8 cellular contexts compared by ENCODE assay signal in genomic region chr10:60114765-60115586, GRCh38.
A peak's percentile ranks its signal among the peaks of the same experiment; 100 is the strongest.
DNase-seq lines count a peak whose midpoint lies in the region; ATAC-seq and TF ChIP-seq lines count a peak whose summit lies in the region.

No MANE protein-coding gene starts in this region.

- H3K36me3 Mint-ChIP-seq in activated naive CD4-positive, alpha-beta T cell treated with anti-CD3 and anti-CD28 coated beads, Interleukin-2, amount 10 ng/mL, durations not matched to agents 7 days and 5 days: no peaks in the 10 kb centered on the region
- no peaks in the 10 kb centered on the region for H3K36me3 Mint-ChIP-seq in activated naive CD8-positive, alpha-beta T cell treated with anti-CD3 and anti-CD28 coated beads, Interleukin-2, amount 50 U/mL, for 24 hours (ENCODE audit: low read depth)

- H3K4me1 ChIP-seq in breast epithelium: no peaks in the 10 kb centered on the region

- CTCF ChIA-PET in activated naive CD4-positive, alpha-beta T cell treated with anti-CD3 and anti-CD28 coated beads, Interleukin-2, amount 10 ng/mL, durations not matched to agents 7 days and 5 days (lab: Charles Lee): interaction anchor here (0.7 to 3.7 kb wide), 14 partner anchors 10 to 532 kb away, joined by 3 to 21 read pairs (median 5); no protein-coding TSS in a partner anchor

- peak; percentile 23 for DNase-seq in activated naive CD4-positive, alpha-beta T cell treated with anti-CD3 and anti-CD28 coated beads, Interleukin-2, amount 10 ng/mL, durations not matched to agents 7 days and 5 days
- DNase-seq in activated naive CD4-positive, alpha-beta T cell (lab: John Stamatoyannopoulos, UW): no peak
- DNase-seq in NCI-H526 (lab: John Stamatoyannopoulos, UW) (peak; percentile 14 to 61), breast epithelium (ENCODE audit: low spot score in 2 of 2) (no peak), kidney tubule cell (ENCODE audit: low spot score) (peak; percentile 69), 8988T (no peak)
- no peak for DNase-seq in activated naive CD8-positive, alpha-beta T cell treated with anti-CD3 and anti-CD28 coated beads, Interleukin-2, amount 50 U/mL, for 24 hours

- H3K4me3 Mint-ChIP-seq in activated naive CD4-positive, alpha-beta T cell treated with anti-CD3 and anti-CD28 coated beads, Interleukin-2, amount 10 ng/mL, durations not matched to agents 7 days and 5 days: no peak overlapping the region
- no peak overlapping the region for H3K4me3 Mint-ChIP-seq in activated naive CD8-positive, alpha-beta T cell treated with anti-CD3 and anti-CD28 coated beads, Interleukin-2, amount 50 U/mL, for 24 hours

- H3K27me3 Mint-ChIP-seq in activated naive CD4-positive, alpha-beta T cell treated with anti-CD3 and anti-CD28 coated beads, Interleukin-2, amount 10 ng/mL, durations not matched to agents 7 days and 5 days: no peaks in the 10 kb centered on the region
- peaks cover 3% of the 10 kb centered on the region for H3K27me3 Mint-ChIP-seq in activated naive CD8-positive, alpha-beta T cell treated with anti-CD3 and anti-CD28 coated beads, Interleukin-2, amount 50 U/mL, for 24 hours

- intact Hi-C loops in breast epithelium (cut with DNase I; ENCODE audit: low total_unique reads): no loop called here

- no peaks in the 10 kb centered on the region for H3K9me3 Mint-ChIP-seq in activated naive CD4-positive, alpha-beta T cell treated with anti-CD3 and anti-CD28 coated beads, Interleukin-2, amount 10 ng/mL, durations not matched to agents 7 days and 5 days
- no peaks in the 10 kb centered on the region for H3K9me3 Mint-ChIP-seq in activated naive CD8-positive, alpha-beta T cell treated with anti-CD3 and anti-CD28 coated beads, Interleukin-2, amount 50 U/mL, for 24 hours

- no peaks in the 10 kb centered on the region for H3K36me3 ChIP-seq in breast epithelium

- no peaks in the 10 kb centered on the region for H3K9me3 ChIP-seq in breast epithelium

- H3K4me3 ChIP-seq in breast epithelium: no peak overlapping the region

- no peak for TF ChIP-seq POLR2A in breast epithelium (IDR thresholded peaks at IDR 0.05)

- no peak overlapping the region for H3K27ac ChIP-seq in breast epithelium

- H3K27ac Mint-ChIP-seq in activated naive CD4-positive, alpha-beta T cell treated with anti-CD3 and anti-CD28 coated beads, Interleukin-2, amount 10 ng/mL, durations not matched to agents 7 days and 5 days: no peak overlapping the region
- H3K27ac Mint-ChIP-seq in activated naive CD8-positive, alpha-beta T cell treated with anti-CD3 and anti-CD28 coated beads, Interleukin-2, amount 50 U/mL, for 24 hours: no peak overlapping the region

- no peaks in the 10 kb centered on the region for H3K4me1 Mint-ChIP-seq in activated naive CD4-positive, alpha-beta T cell treated with anti-CD3 and anti-CD28 coated beads, Interleukin-2, amount 10 ng/mL, durations not matched to agents 7 days and 5 days
- H3K4me1 Mint-ChIP-seq in activated naive CD8-positive, alpha-beta T cell treated with anti-CD3 and anti-CD28 coated beads, Interleukin-2, amount 50 U/mL, for 24 hours: no peaks in the 10 kb centered on the region

- H3K27me3 ChIP-seq in breast epithelium: no peaks in the 10 kb centered on the region

- peak in 2 of 3 donors; percentile 50 to 53 for TF ChIP-seq CTCF in breast epithelium (IDR thresholded peaks at IDR 0.05)

- peak; percentile 69 for ATAC-seq in HG02642 (IDR thresholded peaks at IDR 0.05; ENCODE audit: poor library complexity, unreplicated experiment)
- ATAC-seq in activated naive CD8-positive, alpha-beta T cell treated with anti-CD3 and anti-CD28 coated beads, Interleukin-2, amount 50 U/mL, for 24 hours: no peak

Comparison
In these comparisons a context has a peak if more than half of its experiments do, and no peak if none do; other contexts are left out.
1. DNase-seq: peak in activated naive CD4-positive, alpha-beta T cell treated with anti-CD3 and anti-CD28 coated beads, Interleukin-2, amount 10 ng/mL, durations not matched to agents 7 days and 5 days (single experiment), NCI-H526 (2 of 2) and kidney tubule cell (single experiment); none in activated naive CD4-positive, alpha-beta T cell (0 of 4), breast epithelium (0 of 2), 8988T (single experiment) and activated naive CD8-positive, alpha-beta T cell treated with anti-CD3 and anti-CD28 coated beads, Interleukin-2, amount 50 U/mL, for 24 hours (single experiment).